Comparison of ENCODE assay signal across 9 cellular contexts in genomic region chr18:9615280-9615797, GRCh38. TPM values are rescaled to one million over a fixed set of nuclear protein-coding genes. Genes with fewer than 3 reads are reported as not detected.
A peak's percentile ranks its signal among the peaks of the same experiment; 100 is the strongest.
DNase-seq lines count a peak whose midpoint lies in the region; ATAC-seq, FAIRE-seq and TF ChIP-seq lines count a peak whose summit lies in the region.
"Had no signal": no experiment of that assay in that cellular context is flagged by ENCODE, and none has a peak within 500 bp of the region (broad histone marks: within the 10 kb centered on the region; RNA-seq: fewer than 3 reads in every experiment).

No MANE protein-coding gene starts in this region.

- H3K36me3 ChIP-seq in ascending aorta (no peaks in the 10 kb centered on the region), HepG2 (replicated peaks in 1 of 2; ENCODE audit: control insufficient read depth in 1 of 2, insufficient read depth in 2 of 2, low read length in 2 of 2) (peaks cover 2 to 8% of the 10 kb centered on the region in 2 experiments; a peak in 3 of 5 replicates), thoracic aorta (no peaks in the 10 kb centered on the region)

- H3K4me2 ChIP-seq in HepG2 (ENCODE audit: low read depth, low read length), result peak overlapping the region; percentile 97

- intact Hi-C loops in ascending aorta (cut with DNase I) (loop anchor here (2.0 to 10.0 kb wide), 6 partner anchors 37 to 911 kb away; partner anchors contain the start of genes ANKRD12, NAPG and RALBP1), HepG2 (cut with micrococcal nuclease; ENCODE audit: unreplicated experiment) (no loop called here)

- FAIRE-seq in HepG2 (lab: Jason Lieb, UNC), result no peak
- FAIRE-seq: G401.6 had no signal

- TF ChIP-seq CTCF in ascending aorta (IDR thresholded peaks at IDR 0.05), result no peak
- no peak for TF ChIP-seq CTCF in HepG2 (CRISPR knock-in tag; IDR thresholded peaks at IDR 0.05)
- TF ChIP-seq CTCF in thoracic aorta (IDR thresholded peaks at IDR 0.05), result no peak

- DNase-seq in activated CD8-positive, alpha-beta memory T cell treated with anti-CD3 and anti-CD28 coated beads, Interleukin-2, amount 10 ng/mL, durations not matched to agents 7 days and 5 days, result no peak
- no peak for DNase-seq in activated CD8-positive, alpha-beta memory T cell treated with anti-CD3 and anti-CD28 coated beads, Interleukin-2, amount 50 U/mL, for 4 hours
- DNase-seq in ascending aorta (ENCODE audit: low spot score in 2 of 2) (no peak), HepG2 (ENCODE audit: low spot score) (no peak), thoracic aorta (ENCODE audit: low spot score) (no peak), 8988T (no peak), COLO668 (lab: John Stamatoyannopoulos, UW; ENCODE audit: unreplicated experiment) (no peak), NCI-H526 (lab: John Stamatoyannopoulos, UW) (no peak)

- H3K4me1 Mint-ChIP-seq in activated CD8-positive, alpha-beta memory T cell treated with anti-CD3 and anti-CD28 coated beads, Interleukin-2, amount 10 ng/mL, durations not matched to agents 7 days and 5 days, result peaks cover 45% of the 10 kb centered on the region

- 47% methylated on average over 13 of the region's 13 CpGs for WGBS in HepG2 (ENCODE audit: low lambda C conversion rate)

- TF ChIP-seq POLR2A in HepG2 (IDR thresholded peaks at IDR 0.05; ENCODE audit: insufficient read depth in 1 of 2, low read depth in 2 of 2, low read length in 2 of 2), result no peak

- peaks cover 10% of the 10 kb centered on the region for H3K27me3 Mint-ChIP-seq in activated CD8-positive, alpha-beta memory T cell treated with anti-CD3 and anti-CD28 coated beads, Interleukin-2, amount 10 ng/mL, durations not matched to agents 7 days and 5 days

- peaks cover 5% of the 10 kb centered on the region; the same call in 1 of the 2 replicates for H4K20me1 ChIP-seq in HepG2 (ENCODE audit: insufficient read depth, low read length)

- in situ Hi-C loops in HepG2 (cut with HindIII; ENCODE audit: extremely low pct_ligation_motif_present, low pct_unique_long_range_greater_than_20kb), result loop anchor here (10.0 kb wide), 1 partner anchor 59 kb away; no protein-coding TSS in a partner anchor

- H3K9me3 ChIP-seq in ascending aorta, result no peaks in the 10 kb centered on the region
- no peaks in the 10 kb centered on the region for H3K9me3 ChIP-seq in HepG2 (ENCODE audit: low read length)
- H3K9me3 ChIP-seq in thoracic aorta, result no peaks in the 10 kb centered on the region

- TF ChIP-seq EP300 in HepG2 (IDR thresholded peaks at IDR 0.05; ENCODE audit: low read depth in 2 of 2, low read length in 2 of 2) (no peak), HepG2 (CRISPR knock-in tag; IDR thresholded peaks at IDR 0.05; ENCODE audit: borderline replicate concordance) (no peak)

- H3K27me3 ChIP-seq in ascending aorta (no peaks in the 10 kb centered on the region), HepG2 (ENCODE audit: control insufficient read depth in 1 of 2, insufficient read depth in 2 of 2, low read length in 2 of 2) (no peaks in the 10 kb centered on the region), thoracic aorta (replicated peaks; ENCODE audit: insufficient read depth) (no peaks in the 10 kb centered on the region)

- TSS peak; percentile 86 for BruUV-seq in HepG2 (replicated peaks; lab: Mats Ljungman, UMichigan)

- no peaks in the 10 kb centered on the region for H3K9me3 Mint-ChIP-seq in activated CD8-positive, alpha-beta memory T cell treated with anti-CD3 and anti-CD28 coated beads, Interleukin-2, amount 10 ng/mL, durations not matched to agents 7 days and 5 days (ENCODE audit: low read depth)

- H3K27ac ChIP-seq in ascending aorta, result peak overlapping the region; percentile 95 to 98
- peak overlapping the region; percentile 78 for H3K27ac ChIP-seq in HepG2 (ENCODE audit: extremely low read length, insufficient read depth, low read length)
- H3K27ac ChIP-seq in thoracic aorta, result peak overlapping the region; percentile 90 to 94

- peaks cover 13% of the 10 kb centered on the region for H3K36me3 Mint-ChIP-seq in activated CD8-positive, alpha-beta memory T cell treated with anti-CD3 and anti-CD28 coated beads, Interleukin-2, amount 10 ng/mL, durations not matched to agents 7 days and 5 days

- H3K27ac Mint-ChIP-seq in activated CD8-positive, alpha-beta memory T cell treated with anti-CD3 and anti-CD28 coated beads, Interleukin-2, amount 10 ng/mL, durations not matched to agents 7 days and 5 days, result peak overlapping the region; percentile 68

- POLR2A ChIA-PET in HepG2 (lab: Yijun Ruan, JAX), result interaction anchor here (1.0 kb wide), 1 partner anchor 50 kb away, joined by 4 read pairs; no protein-coding TSS in a partner anchor

- TF ChIP-seq RAD21 in HepG2 (CRISPR knock-in tag; IDR thresholded peaks at IDR 0.05), result no peak

- H2AFZ ChIP-seq in HepG2 (ENCODE audit: low read length), result no peak overlapping the region

- peak overlapping the region; percentile 72 for H3K9ac ChIP-seq in HepG2 (ENCODE audit: insufficient read depth, low read depth, low read length)

- peaks cover 34% of the 10 kb centered on the region for H3K79me2 ChIP-seq in HepG2 (ENCODE audit: insufficient read depth, low read length)

- ATAC-seq in activated CD8-positive, alpha-beta memory T cell treated with anti-CD3 and anti-CD28 coated beads, Interleukin-2, amount 10 ng/mL, durations not matched to agents 7 days and 5 days, result no peak
- ATAC-seq in HepG2 (no peak), thoracic aorta (ENCODE audit: insufficient number of reproducible peaks, low FRiP score, low read depth) (no peak)

- CTCF ChIA-PET in activated CD8-positive, alpha-beta memory T cell treated with anti-CD3 and anti-CD28 coated beads, Interleukin-2, amount 10 ng/mL, durations not matched to agents 7 days and 5 days (lab: Charles Lee), result interaction anchor here (1.1 to 1.2 kb wide), 3 partner anchors 45 to 335 kb away, joined by 3 to 4 read pairs (median 3); no protein-coding TSS in a partner anchor
- CTCF ChIA-PET in HepG2 (lab: Yijun Ruan, JAX; ENCODE audit: low intra/inter-chr PET ratio, low total read pairs), result no interaction called here

- peak overlapping the region; percentile 68 for H3K4me3 Mint-ChIP-seq in activated CD8-positive, alpha-beta memory T cell treated with anti-CD3 and anti-CD28 coated beads, Interleukin-2, amount 10 ng/mL, durations not matched to agents 7 days and 5 days

- peaks cover 11 to 18% of the 10 kb centered on the region in 2 donors for H3K4me1 ChIP-seq in ascending aorta
- H3K4me1 ChIP-seq in HepG2 (ENCODE audit: insufficient read depth, low read length), result peaks cover 52% of the 10 kb centered on the region
- H3K4me1 ChIP-seq in thoracic aorta (ENCODE audit: control insufficient read depth in 1 of 2, low read depth in 2 of 2), result peaks cover 9 to 45% of the 10 kb centered on the region in 2 donors

- peak overlapping the region; percentile 71 to 89 for H3K4me3 ChIP-seq in ascending aorta
- peak overlapping the region; percentile 67 to 78 (median 77) for H3K4me3 ChIP-seq in HepG2 (replicated peaks in 1 of 3; ENCODE audit: insufficient read depth in 1 of 3, low read depth in 2 of 3, low read length in 3 of 3)
- peak overlapping the region; percentile 79 for H3K4me3 ChIP-seq in thoracic aorta

TF ChIP-seq in HepG2, 621 proteins besides CTCF, POLR2A, EP300 and RAD21 (continues in another document):
- no peak for TF ChIP-seq RARA (CRISPR knock-in tag; IDR thresholded peaks at IDR 0.05)
- no peak for TF ChIP-seq ZNF354B (CRISPR knock-in tag; IDR thresholded peaks at IDR 0.05)
- TF ChIP-seq ARNT (IDR thresholded peaks at IDR 0.05), result no peak
- no peak for TF ChIP-seq JDP2 (CRISPR knock-in tag; IDR thresholded peaks at IDR 0.05; ENCODE audit: borderline replicate concordance)
- TF ChIP-seq PCBP2 (optimal IDR thresholded peaks at IDR 0.05; ENCODE audit: low read depth, low read length, poor library complexity, severe bottlenecking), result no peak
- TF ChIP-seq GATAD1 (CRISPR knock-in tag; IDR thresholded peaks at IDR 0.05), result 0 out of 2 replicates have a peak, but pooled peaks have one; percentile 0
- no peak for TF ChIP-seq RFXANK (CRISPR knock-in tag; IDR thresholded peaks at IDR 0.05)
- TF ChIP-seq ZNF331 (CRISPR knock-in tag; IDR thresholded peaks at IDR 0.05), result no peak
- TF ChIP-seq ELF3 (CRISPR knock-in tag; IDR thresholded peaks at IDR 0.05), result no peak
- no peak for TF ChIP-seq ZNF788 (CRISPR knock-in tag; IDR thresholded peaks at IDR 0.05; ENCODE audit: borderline replicate concordance)
- TF ChIP-seq ZNF33A (CRISPR knock-in tag; IDR thresholded peaks at IDR 0.05; ENCODE audit: borderline replicate concordance), result no peak

RNA-seq across cellular contexts. Expression of gene PPP4R1, which starts 1.0 kb away (rescaled TPM):
- 10 to 100 TPM; 28.4 to 30.3 TPM for total RNA-seq in activated CD8-positive, alpha-beta memory T cell treated with anti-CD3 and anti-CD28 coated beads, Interleukin-2, amount 10 ng/mL, durations not matched to agents 7 days and 5 days
- 34.4 TPM for total RNA-seq in ascending aorta
- total RNA-seq in HepG2 (2016; rRNA removed; fragmentation: Illumina TruSeq; extraction: Trizol), result 66.5 and 84.6 TPM in 2 replicates
- 144 and 170 TPM in 2 replicates for total RNA-seq in HepG2 (2016; cell fraction: cytosol; rRNA removed; fragmentation: Illumina TruSeq; extraction: Trizol; ENCODE audit: low read depth)
- total RNA-seq in HepG2 (2016; cell fraction: insoluble cytoplasmic fraction; rRNA removed; fragmentation: Illumina TruSeq; extraction: Trizol), result 69.2 and 85.3 TPM in 2 replicates
- 85.0 and 109 TPM in 2 replicates for total RNA-seq in HepG2 (2016; cell fraction: membrane; rRNA removed; fragmentation: Illumina TruSeq; extraction: Trizol)
- total RNA-seq in HepG2 (2016; cell fraction: nucleus; rRNA removed; fragmentation: Illumina TruSeq; extraction: Trizol), result 69.1 and 76.3 TPM in 2 replicates
- 67.2 and 72.4 TPM in 2 replicates for polyA plus RNA-seq in HepG2 (2011; rRNA removed)
- polyA plus RNA-seq in HepG2 (2011; cell fraction: cytosol; rRNA removed), result 55.0 and 59.0 TPM in 2 replicates
- 76.7 and 84.0 TPM in 2 replicates for polyA plus RNA-seq in HepG2 (2011; cell fraction: nucleus; rRNA removed)
- 35.3 and 48.1 TPM in 2 replicates for polyA plus RNA-seq in HepG2 (2012)
- polyA plus RNA-seq in HepG2 (2016; cell fraction: cytosol; fragmentation: Illumina TruSeq; extraction: Trizol; ENCODE audit: low read depth), result 6.3 and 6.5 TPM in 2 replicates
- polyA plus RNA-seq in HepG2 (2016; cell fraction: insoluble cytoplasmic fraction; fragmentation: Illumina TruSeq; extraction: Trizol; ENCODE audit: low read depth), result 50.5 and 52.3 TPM in 2 replicates
- 18.9 and 22.6 TPM in 2 replicates for polyA plus RNA-seq in HepG2 (2016; cell fraction: membrane; fragmentation: Illumina TruSeq; extraction: Trizol; ENCODE audit: low read depth)
- polyA plus RNA-seq in HepG2 (2016; cell fraction: nucleus; fragmentation: Illumina TruSeq; extraction: Trizol; ENCODE audit: insufficient read depth, low read depth), result 68.2 and 72.2 TPM in 2 replicates
- polyA minus RNA-seq in HepG2 (2011; rRNA and poly(A)+ RNA removed; ENCODE audit: low replicate concordance), result 122 and 149 TPM in 2 replicates
- 33.5 and 74.3 TPM in 2 replicates for polyA minus RNA-seq in HepG2 (2011; cell fraction: cytosol; rRNA and poly(A)+ RNA removed)
- 130 and 145 TPM in 2 replicates for polyA minus RNA-seq in HepG2 (2011; cell fraction: nucleus; rRNA and poly(A)+ RNA removed)
- 100 to 1,000 TPM in 1 of 2 donors, 10 to 100 TPM in 1; 89.3 to 121 TPM for total RNA-seq in thoracic aorta
